In genomic region chr7:78002715-78003114, GRCh38 we compare ENCODE assay signal across 22 cellular contexts.
"Had no signal": no experiment of that assay in that cellular context is flagged by ENCODE, and none has a peak within 500 bp of the region (broad histone marks: within the 10 kb centered on the region; RNA-seq: fewer than 3 reads in every experiment).

No MANE protein-coding gene starts in this region.

- H3K4me3 ChIP-seq: colonic mucosa, gastrocnemius medialis, lung, prostate gland, right atrium auricular region, thoracic aorta, tibial nerve, upper lobe of left lung had no signal

- FAIRE-seq: kidney, small intestine, urothelium cell line had no signal

- H3K27ac ChIP-seq: colonic mucosa, epithelial cell of prostate, gastrocnemius medialis, prostate gland, right atrium auricular region, thoracic aorta, tibial nerve, upper lobe of left lung had no signal

- H3K4me1 ChIP-seq: colonic mucosa, gastrocnemius medialis, prostate gland, right atrium auricular region, tibial nerve, upper lobe of left lung had no signal

- ATAC-seq: esophagus mucosa; gastrocnemius medialis; left lobe of liver; natural killer cell treated with Interleukin-12 subunit alpha and Interleukin-12 subunit beta and Interleukin-15 and Interleukin-18, amount 100 ng/mL, for 72 hours; stimulated activated naive B cell treated with anti-CD40 and anti-IgM and Interleukin-4, amounts not matched to agents 10 μg/mL and 1 μg/mL and 100 μg/mL, for 72 hours had no signal

- H3K9me3 ChIP-seq: colonic mucosa, gastrocnemius medialis, prostate gland, right atrium auricular region, thoracic aorta, tibial nerve, upper lobe of left lung had no signal

- DNase-seq: colonic mucosa; effector CD8-positive, alpha-beta T cell; endodermal cell; foreskin fibroblast; gastrocnemius medialis; kidney; naive B cell; small intestine; stimulated activated CD4-positive, alpha-beta T cell treated with anti-CD3 and anti-CD28 coated beads, Interleukin-15, amount 100 ng/mL, for 24 hours; stimulated activated CD4-positive, alpha-beta T cell treated with anti-CD3 and anti-CD28 coated beads, Interleukin-2, amount 100 ng/mL, for 48 hours; stimulated activated naive B cell treated with anti-CD40 and anti-IgM and Interleukin-4, amounts not matched to agents 10 μg/mL and 1 μg/mL and 100 μg/mL, for 72 hours; upper lobe of left lung had no signal

- H3K27me3 ChIP-seq: colonic mucosa, gastrocnemius medialis, right atrium auricular region, tibial nerve, upper lobe of left lung had no signal

- H3K36me3 ChIP-seq: colonic mucosa, gastrocnemius medialis, prostate gland, right atrium auricular region, thoracic aorta, tibial nerve, upper lobe of left lung had no signal
